Comparison of ENCODE assay signal across 14 cellular contexts in genomic region chr7:47249361-47249760, GRCh38.
DNase-seq lines count a peak whose midpoint lies in the region; ATAC-seq and TF ChIP-seq lines count a peak whose summit lies in the region.
"Had no signal": no experiment of that assay in that cellular context is flagged by ENCODE, and none has a peak within 500 bp of the region (broad histone marks: within the 10 kb centered on the region; RNA-seq: fewer than 3 reads in every experiment).

No MANE protein-coding gene starts in this region.

- no peaks in the 10 kb centered on the region for H3K36me3 ChIP-seq in IMR-90 (ENCODE audit: control insufficient read depth, insufficient read depth, low read length)

- no peak overlapping the region for H2AK5ac ChIP-seq in IMR-90 (ENCODE audit: low read depth, low read length)

- peaks cover 4% of the 10 kb centered on the region; the same call in 1 of the 2 replicates for H3K9me1 ChIP-seq in IMR-90 (ENCODE audit: insufficient read depth, low read length)

- WGBS in IMR-90 (ENCODE audit: extremely low coverage in 2 of 2, insufficient read length in 1 of 2), 2 experiments, result no CpG with 5 or more reads among the region's 2 CpGs

- no peak overlapping the region for H4K91ac ChIP-seq in IMR-90 (ENCODE audit: insufficient read depth, low read depth, low read length)

- dilution Hi-C loops in IMR-90 (cut with HindIII; ENCODE audit: low sequenced_read_pairs, unreplicated experiment), result no loop called here

- H4K8ac ChIP-seq in IMR-90 (ENCODE audit: low read depth in 2 of 2, low read length in 2 of 2), result no peak overlapping the region

- H3K79me1 ChIP-seq in IMR-90 (ENCODE audit: low read depth in 1 of 2, low read length in 2 of 2), result no peaks in the 10 kb centered on the region

- no peak for TF ChIP-seq RAD21 in IMR-90 (IDR thresholded peaks at IDR 0.05; ENCODE audit: low read length)

- no peak overlapping the region for H2AFZ ChIP-seq in IMR-90 (replicated peaks; ENCODE audit: low read length, poor library complexity)

- peaks cover 9% of the 10 kb centered on the region for H3K27me3 ChIP-seq in IMR-90 (ENCODE audit: control insufficient read depth, insufficient read depth, low read length)

- H3K27ac ChIP-seq in IMR-90 (ENCODE audit: insufficient read depth, low read length), result no peak overlapping the region
- H3K27ac ChIP-seq: HL-60 had no signal

- H3K4me2 ChIP-seq in IMR-90 (ENCODE audit: low read depth, low read length), result no peak overlapping the region

- DNase-seq in AG10803 (ENCODE audit: low read depth), result peak; percentile 38
- DNase-seq in IMR-90, result no peak
- DNase-seq in amniotic epithelial cell (ENCODE audit: low read depth), result peak; percentile 84
- DNase-seq in iris pigment epithelial cell (ENCODE audit: low read depth), result peak; percentile 37
- no peak for DNase-seq in NCI-H446 (lab: John Stamatoyannopoulos, UW)
- DNase-seq: CD8-positive, alpha-beta T cell; COR-L47; DND-41; GDM1; HCEC 1CT; HFFc6 had no signal

- BruUV-seq in IMR-90 (replicated peaks; lab: Mats Ljungman, UMichigan), result no TSS peak

- H3K18ac ChIP-seq in IMR-90 (ENCODE audit: low read depth, low read length), result no peak overlapping the region

- in situ Hi-C loops in IMR-90 (cut with MboI; ENCODE audit: low sequenced_read_pairs), result no loop called here

- H2BK20ac ChIP-seq in IMR-90 (ENCODE audit: low read depth, low read length), result no peak overlapping the region

- H3K14ac ChIP-seq in IMR-90 (replicated peaks; ENCODE audit: low read depth, low read length), result no peak overlapping the region

- no peak overlapping the region for H2BK5ac ChIP-seq in IMR-90 (ENCODE audit: low read depth, low read length, poor library complexity, severe bottlenecking)

- POLR2A ChIA-PET in IMR-90 (lab: Charles Lee; ENCODE audit: unreplicated experiment), result no interaction called here

- no peak overlapping the region for H2BK15ac ChIP-seq in IMR-90 (ENCODE audit: low read depth, low read length)

- no peak overlapping the region for H3K4ac ChIP-seq in IMR-90 (ENCODE audit: low read depth, low read length)

- H4K20me1 ChIP-seq in IMR-90 (ENCODE audit: insufficient read depth, low read length), result no peaks in the 10 kb centered on the region; the same call in 1 of the 2 replicates

- no peak overlapping the region for H3K9ac ChIP-seq in IMR-90 (ENCODE audit: low read depth, low read length)

- H3K4me3 ChIP-seq in AG10803 (ENCODE audit: low read length), result no peak overlapping the region
- no peak overlapping the region for H3K4me3 ChIP-seq in IMR-90 (ENCODE audit: insufficient read depth, low read depth, low read length)

- ATAC-seq in IMR-90 (ENCODE audit: low read depth) (no peak), HG03108 (IDR thresholded peaks at IDR 0.05; ENCODE audit: unreplicated experiment) (no peak), GM18519 (IDR thresholded peaks at IDR 0.05; ENCODE audit: low FRiP score, unreplicated experiment) (no peak)
- ATAC-seq: CD8-positive, alpha-beta T cell had no signal

- peaks cover 4% of the 10 kb centered on the region; the same call in 1 of the 2 replicates for H3K4me1 ChIP-seq in IMR-90 (ENCODE audit: control insufficient read depth, insufficient read depth, low read length)

- H2AK9ac ChIP-seq in IMR-90 (replicated peaks; ENCODE audit: low read depth, low read length, poor library complexity), result no peak overlapping the region

- H3K56ac ChIP-seq in IMR-90 (ENCODE audit: extremely low read depth, insufficient read depth, low read length), result no peak overlapping the region

- no peak overlapping the region for H2BK120ac ChIP-seq in IMR-90 (ENCODE audit: low read depth, low read length)

- TF ChIP-seq POLR2A in IMR-90 (IDR thresholded peaks at IDR 0.05; ENCODE audit: low read depth, low read length), result no peak

- TF ChIP-seq CTCF in AG10803 (conservative IDR thresholded peaks at IDR 0.05; ENCODE audit: low read length) (no peak), IMR-90 (conservative IDR thresholded peaks at IDR 0.05; ENCODE audit: low read depth, low read length) (no peak)

- intact Hi-C loops in IMR-90 (cut with micrococcal nuclease), result no loop called here

- CTCF ChIA-PET in IMR-90 (lab: Yijun Ruan, JAX), result interaction anchor here (0.6 kb wide), 1 partner anchor 89 kb away, joined by 3 read pairs; no protein-coding TSS in a partner anchor

- H3K23ac ChIP-seq in IMR-90 (ENCODE audit: low read depth, low read length), result no peak overlapping the region

- no peaks in the 10 kb centered on the region for H3K9me3 ChIP-seq in IMR-90 (ENCODE audit: control insufficient read depth, insufficient read depth, low read length)

- no peak overlapping the region for H4K5ac ChIP-seq in IMR-90 (ENCODE audit: low read depth, low read length)

TF ChIP-seq in IMR-90, 13 proteins besides CTCF, POLR2A, EP300 and RAD21:
- no peak for TF ChIP-seq MAZ (IDR thresholded peaks at IDR 0.05; ENCODE audit: borderline replicate concordance, low read depth, low read length)
- no peak for TF ChIP-seq MAFK (IDR thresholded peaks at IDR 0.05; ENCODE audit: low read depth, low read length)
- TF ChIP-seq CEBPB (IDR thresholded peaks at IDR 0.05; ENCODE audit: low read depth, low read length), result peak; percentile 43; the same call in 1 of the 2 replicates
- no peak for TF ChIP-seq NFE2L2 (IDR thresholded peaks at IDR 0.05; ENCODE audit: low read depth, low read length)
- no peak for TF ChIP-seq ELK1 (IDR thresholded peaks at IDR 0.05; ENCODE audit: borderline replicate concordance, low read depth, low read length)
- no peak for TF ChIP-seq FOS (IDR thresholded peaks at IDR 0.05; ENCODE audit: low read depth, low read length)
- no peak for TF ChIP-seq CHD1 (IDR thresholded peaks at IDR 0.05; ENCODE audit: low read depth, low read length)
- TF ChIP-seq, protein P1, sequence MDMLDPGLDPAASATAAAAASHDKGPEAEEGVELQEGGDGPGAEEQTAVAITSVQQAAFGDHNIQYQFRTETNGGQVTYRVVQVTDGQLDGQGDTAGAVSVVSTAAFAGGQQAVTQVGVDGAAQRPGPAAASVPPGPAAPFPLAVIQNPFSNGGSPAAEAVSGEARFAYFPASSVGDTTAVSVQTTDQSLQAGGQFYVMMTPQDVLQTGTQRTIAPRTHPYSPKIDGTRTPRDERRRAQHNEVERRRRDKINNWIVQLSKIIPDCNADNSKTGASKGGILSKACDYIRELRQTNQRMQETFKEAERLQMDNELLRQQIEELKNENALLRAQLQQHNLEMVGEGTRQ (IDR thresholded peaks at IDR 0.05; ENCODE audit: low read depth, low read length), result no peak
- no peak for TF ChIP-seq MXI1 (IDR thresholded peaks at IDR 0.05; ENCODE audit: borderline replicate concordance, low read depth, low read length)

Comparison
In these comparisons a context has a peak if more than half of its experiments do, and no peak if none do; other contexts are left out.
1. DNase-seq: peak in AG10803 (single experiment), amniotic epithelial cell (single experiment) and iris pigment epithelial cell (single experiment); none in IMR-90 (single experiment) and NCI-H446 (0 of 2).